8 cellular contexts compared by ENCODE assay signal in the genomic region with DNA sequence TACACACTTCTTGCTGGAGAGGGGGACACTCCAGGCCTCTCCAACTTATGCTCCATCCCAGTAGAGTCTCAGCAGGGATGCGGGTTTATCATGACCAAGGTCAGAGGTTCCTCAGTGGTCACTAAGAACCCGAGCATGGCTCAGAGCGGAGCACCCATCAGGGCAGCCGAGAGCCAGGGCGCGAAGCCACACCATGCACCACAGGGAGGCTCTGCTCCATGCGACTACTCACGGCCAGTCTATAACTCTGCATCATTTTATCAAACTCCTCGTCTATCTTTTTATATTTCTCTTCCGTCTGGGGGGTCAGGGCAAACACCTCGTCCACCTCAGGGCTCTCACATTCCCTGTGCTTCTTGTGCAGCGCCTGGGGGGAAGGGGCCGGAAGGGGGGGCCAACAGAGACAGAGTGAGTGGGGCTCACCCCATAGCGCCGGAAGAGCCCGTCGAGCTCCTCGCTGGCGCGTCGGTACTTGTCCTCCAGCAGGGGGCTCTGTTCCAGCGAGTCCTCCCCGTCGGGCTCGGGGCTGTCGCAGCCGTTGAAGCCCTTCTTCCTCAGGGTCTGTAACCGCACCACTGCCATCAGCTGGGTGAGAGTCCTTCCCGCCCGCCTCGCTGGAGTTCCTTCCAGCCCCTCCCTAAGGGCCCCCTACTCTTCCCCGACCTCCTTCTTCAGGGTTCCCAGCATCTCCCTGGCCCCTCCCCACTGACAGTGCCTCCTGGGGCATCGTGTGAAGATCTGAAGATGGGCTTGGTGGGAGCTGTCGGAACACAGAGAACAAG. TPM values are rescaled to one million over a fixed set of nuclear protein-coding genes. Genes with fewer than 3 reads are reported as not detected.
A peak's percentile ranks its signal among the peaks of the same experiment; 100 is the strongest.
DNase-seq lines count a peak whose midpoint lies in the region; ATAC-seq lines count a peak whose summit lies in the region.

No MANE protein-coding gene starts in this region.

- H3K4me3 Mint-ChIP-seq in central memory CD8-positive, alpha-beta T cell: peak overlapping the region; percentile 63

- no peaks in the 10 kb centered on the region for H3K27me3 Mint-ChIP-seq in central memory CD8-positive, alpha-beta T cell

- peaks cover 53% of the 10 kb centered on the region for H3K4me1 Mint-ChIP-seq in central memory CD8-positive, alpha-beta T cell

- H3K27ac Mint-ChIP-seq in central memory CD8-positive, alpha-beta T cell (ENCODE audit: low read depth): peak overlapping the region; percentile 94

- peaks cover 77% of the 10 kb centered on the region for H3K36me3 Mint-ChIP-seq in central memory CD8-positive, alpha-beta T cell (ENCODE audit: insufficient read depth)

- ATAC-seq in central memory CD8-positive, alpha-beta T cell (replicated peaks; ENCODE audit: extremely low read depth, poor library complexity, severe bottlenecking): peak; percentile 84
- ATAC-seq in GM21390 (IDR thresholded peaks at IDR 0.05; ENCODE audit: unreplicated experiment): no peak

- DNase-seq in GM03348 (ENCODE audit: low spot score) (peak; percentile 61), HUDEP-2 (lab: John Stamatoyannopoulos, UW; ENCODE audit: unreplicated experiment in 76 of 76) (peak in 46 of 76 experiments; percentile 6 to 66 (median 37)), lung microvascular endothelial cell (ENCODE audit: low read depth in 2 of 2) (peak; percentile 73 to 79), HPDE6-E6E7 (ENCODE audit: extremely low spot score) (no peak)
- peak; percentile 64 to 76 for DNase-seq in activated CD4-positive, alpha-beta T cell treated with anti-CD3 and anti-CD28 coated beads for 24 hours (ENCODE audit: low read depth in 2 of 2)
- DNase-seq in central memory CD8-positive, alpha-beta T cell (ENCODE audit: low spot score in 2 of 2): peak; percentile 64 to 71
- DNase-seq in stimulated activated CD8-positive, alpha-beta memory T cell treated with anti-CD3 and anti-CD28 coated beads, Interleukin-4, amount 100 ng/mL, for 1 hour (ENCODE audit: low read depth in 2 of 2, low spot score in 1 of 2): peak; percentile 64 to 66

- no peaks in the 10 kb centered on the region for H3K9me3 Mint-ChIP-seq in central memory CD8-positive, alpha-beta T cell

RNA-seq across cellular contexts. Expression of a gene that starts 20.0 kb away (rescaled TPM):
- 3.7 and 4.4 TPM in 2 replicates for total RNA-seq in lung microvascular endothelial cell
